ENCODE assay signal across 9 cellular contexts in genomic region chr2:100976634-100977391, GRCh38. TPM values are rescaled to one million over a fixed set of nuclear protein-coding genes. Genes with fewer than 3 reads are reported as not detected.
DNase-seq lines count a peak whose midpoint lies in the region; ATAC-seq and TF ChIP-seq lines count a peak whose summit lies in the region.
"Had no signal": no experiment of that assay in that cellular context is flagged by ENCODE, and none has a peak within 500 bp of the region (broad histone marks: within the 10 kb centered on the region; RNA-seq: fewer than 3 reads in every experiment).

No MANE protein-coding gene starts in this region.

- H3K9me3 ChIP-seq in body of pancreas: no peaks in the 10 kb centered on the region

- no peak overlapping the region for H3K27ac Mint-ChIP-seq in activated B cell treated with CpG ODN at 0.5 μM for 24 hours
- peak overlapping the region; percentile 93 for H3K27ac Mint-ChIP-seq in stimulated activated naive B cell treated with anti-CD40 and anti-IgM and Interleukin-4, amounts not matched to agents 10 μg/mL and 1 μg/mL and 100 μg/mL, for 72 hours
- H3K27ac Mint-ChIP-seq: effector memory CD8-positive, alpha-beta T cell had no signal

- CTCF ChIA-PET in activated B cell treated with CpG ODN at 0.5 μM for 24 hours (lab: Charles Lee): interaction anchor here (1.0 kb wide), 1 partner anchor 371 kb away, joined by 3 read pairs; no protein-coding TSS in a partner anchor

- DNase-seq in activated B cell treated with CpG ODN at 0.5 μM for 24 hours (no peak), 8988T (no peak), KG1 (lab: John Stamatoyannopoulos, UW) (no peak), body of pancreas (no peak)
- peak; percentile 69 for DNase-seq in stimulated activated naive B cell treated with anti-CD40 and anti-IgM and Interleukin-4, amounts not matched to agents 10 μg/mL and 1 μg/mL and 100 μg/mL, for 72 hours
- DNase-seq: effector memory CD8-positive, alpha-beta T cell had no signal

- no peak for TF ChIP-seq CTCF in activated B cell treated with CpG ODN at 0.5 μM for 24 hours (IDR thresholded peaks at IDR 0.05)
- TF ChIP-seq CTCF in body of pancreas (IDR thresholded peaks at IDR 0.05): no peak

- H3K27me3 Mint-ChIP-seq in activated B cell treated with CpG ODN at 0.5 μM for 24 hours: peaks cover 7% of the 10 kb centered on the region
- peaks cover 16 to 22% of the 10 kb centered on the region in 2 donors for H3K27me3 Mint-ChIP-seq in stimulated activated naive B cell treated with anti-CD40 and anti-IgM and Interleukin-4, amounts not matched to agents 10 μg/mL and 1 μg/mL and 100 μg/mL, for 72 hours

- H3K4me1 Mint-ChIP-seq in activated B cell treated with CpG ODN at 0.5 μM for 24 hours: peaks cover 26% of the 10 kb centered on the region
- peaks cover 23 to 31% of the 10 kb centered on the region in 2 donors for H3K4me1 Mint-ChIP-seq in stimulated activated naive B cell treated with anti-CD40 and anti-IgM and Interleukin-4, amounts not matched to agents 10 μg/mL and 1 μg/mL and 100 μg/mL, for 72 hours

- POLR2A ChIA-PET in activated B cell treated with CpG ODN at 0.5 μM for 24 hours (lab: Charles Lee): interaction anchor here (1.5 kb wide), 1 partner anchor 25 kb away, joined by 5 read pairs; the partner anchor contains the start of gene RPL31

- no peaks in the 10 kb centered on the region for H3K4me1 ChIP-seq in body of pancreas

- no peak for TF ChIP-seq POLR2A in body of pancreas (IDR thresholded peaks at IDR 0.05)

- H3K36me3 ChIP-seq in body of pancreas (replicated peaks in 1 of 2; ENCODE audit: insufficient read depth in 1 of 2, low read depth in 2 of 2): peaks cover 0 to 43% of the 10 kb centered on the region in 2 donors

- ATAC-seq in GM19035 (IDR thresholded peaks at IDR 0.05; ENCODE audit: unreplicated experiment) (peak; percentile 75), HG02981 (IDR thresholded peaks at IDR 0.05; ENCODE audit: unreplicated experiment) (peak; percentile 61), activated B cell treated with CpG ODN at 0.5 μM for 24 hours (ENCODE audit: low read depth) (peak; percentile 93), HG03196 (IDR thresholded peaks at IDR 0.05; ENCODE audit: unreplicated experiment) (no peak), body of pancreas (no peak)
- ATAC-seq in stimulated activated naive B cell treated with anti-CD40 and anti-IgM and Interleukin-4, amounts not matched to agents 10 μg/mL and 1 μg/mL and 100 μg/mL, for 72 hours (replicated peaks): peak; percentile 96 to 97
- ATAC-seq: effector memory CD8-positive, alpha-beta T cell had no signal

- intact Hi-C loops in activated B cell treated with CpG ODN at 0.5 μM for 24 hours (cut with micrococcal nuclease) (no loop called here), body of pancreas (cut with DNase I) (no loop called here)

- no peaks in the 10 kb centered on the region for H3K36me3 Mint-ChIP-seq in activated B cell treated with CpG ODN at 0.5 μM for 24 hours (ENCODE audit: low read depth)
- no peaks in the 10 kb centered on the region for H3K36me3 Mint-ChIP-seq in stimulated activated naive B cell treated with anti-CD40 and anti-IgM and Interleukin-4, amounts not matched to agents 10 μg/mL and 1 μg/mL and 100 μg/mL, for 72 hours

- H3K9me3 Mint-ChIP-seq in activated B cell treated with CpG ODN at 0.5 μM for 24 hours: no peaks in the 10 kb centered on the region
- H3K9me3 Mint-ChIP-seq in stimulated activated naive B cell treated with anti-CD40 and anti-IgM and Interleukin-4, amounts not matched to agents 10 μg/mL and 1 μg/mL and 100 μg/mL, for 72 hours: no peaks in the 10 kb centered on the region
- H3K9me3 Mint-ChIP-seq: effector memory CD8-positive, alpha-beta T cell had no signal

- no peak overlapping the region for H3K4me3 ChIP-seq in body of pancreas

- H3K27ac ChIP-seq in body of pancreas: no peak overlapping the region

- H3K4me3 Mint-ChIP-seq in activated B cell treated with CpG ODN at 0.5 μM for 24 hours: peak overlapping the region; percentile 12
- peak overlapping the region; percentile 49 to 68 for H3K4me3 Mint-ChIP-seq in stimulated activated naive B cell treated with anti-CD40 and anti-IgM and Interleukin-4, amounts not matched to agents 10 μg/mL and 1 μg/mL and 100 μg/mL, for 72 hours
- H3K4me3 Mint-ChIP-seq: effector memory CD8-positive, alpha-beta T cell had no signal

- 83 to 92% methylated on average over 19 of the region's 19 CpGs for WGBS in body of pancreas, 2 donors

- H3K27me3 ChIP-seq in body of pancreas: no peaks in the 10 kb centered on the region

RNA-seq across cellular contexts. Expression of gene RPL31, which starts 25.3 kb away (rescaled TPM):
- total RNA-seq in activated B cell treated with CpG ODN at 0.5 μM for 24 hours (1,828 and 2,370 TPM in 2 replicates), body of pancreas (100 to 1,000 TPM; 316 to 425 TPM)

Comparison
In these comparisons a context has a peak if more than half of its experiments do, and no peak if none do; other contexts are left out.
1. ATAC-seq: peak in GM19035 (single experiment), HG02981 (single experiment), activated B cell treated with CpG ODN at 0.5 μM for 24 hours (single experiment) and stimulated activated naive B cell treated with anti-CD40 and anti-IgM and Interleukin-4, amounts not matched to agents 10 μg/mL and 1 μg/mL and 100 μg/mL, for 72 hours (2 of 2); none in HG03196 (single experiment) and body of pancreas (single experiment).